Comparison of ENCODE assay signal across 24 cellular contexts in genomic region chr6:78999737-79000136, GRCh38.
"Had no signal": no experiment of that assay in that cellular context is flagged by ENCODE, and none has a peak within 500 bp of the region (broad histone marks: within the 10 kb centered on the region; RNA-seq: fewer than 3 reads in every experiment).

No MANE protein-coding gene starts in this region.

- H3K4me1 ChIP-seq: breast epithelium, gastrocnemius medialis, right lobe of liver, vagina had no signal

- ATAC-seq: activated T-helper 17 cell treated with anti-CD3 and anti-CD28 coated beads, Interleukin-2, amount 50 U/mL, for 72 hours; gastrocnemius medialis; left cardiac atrium; right lobe of liver; stimulated activated naive B cell treated with anti-CD40 and anti-IgM and Interleukin-4, amounts not matched to agents 10 μg/mL and 1 μg/mL and 100 μg/mL, for 72 hours had no signal

- H3K27ac ChIP-seq: breast epithelium, epithelial cell of prostate, gastrocnemius medialis, right lobe of liver, thoracic aorta, vagina had no signal

- H3K4me3 ChIP-seq: breast epithelium, gastrocnemius medialis, right lobe of liver, thoracic aorta, vagina had no signal

- H3K27me3 ChIP-seq: breast epithelium, gastrocnemius medialis, right lobe of liver, vagina had no signal

- H3K9me3 ChIP-seq: breast epithelium, gastrocnemius medialis, right lobe of liver, thoracic aorta, vagina had no signal

- DNase-seq: activated CD4-positive, alpha-beta T cell treated with anti-CD3 and anti-CD28 coated beads, Interleukin-2, amount 50 U/mL, for 4 hours; activated CD8-positive, alpha-beta memory T cell treated with anti-CD3 and anti-CD28 coated beads for 24 hours; activated CD8-positive, alpha-beta memory T cell treated with anti-CD3 and anti-CD28 coated beads, Interleukin-2, amount 50 U/mL, for 4 hours; activated T-cell treated with anti-CD3 and anti-CD28 coated beads, Interleukin-2, amount 50 U/mL, for 24 hours; amniotic stem cell; cerebellar nuclear complex; cortex of kidney; gastrocnemius medialis; hippocampal formation; left cardiac atrium; mesenchymal stem cell; nephron progenitor cell; nucleus accumbens; right lobe of liver; small intestine; stimulated activated CD4-positive, alpha-beta T cell treated with anti-CD3 and anti-CD28 coated beads, Interleukin-2, amount 100 ng/mL, for 24 hours; stimulated activated CD8-positive, alpha-beta memory T cell treated with anti-CD3 and anti-CD28 coated beads, Interleukin-4, amount 100 ng/mL, for 48 hours; stimulated activated naive B cell treated with anti-CD40 and anti-IgM and Interleukin-4, amounts not matched to agents 10 μg/mL and 1 μg/mL and 100 μg/mL, for 72 hours; T-helper 1 cell had no signal
